In genomic region chr12:15688838-15689237, GRCh38 we compare ENCODE assay signal across 8 cellular contexts.
DNase-seq lines count a peak whose midpoint lies in the region; ATAC-seq and TF ChIP-seq lines count a peak whose summit lies in the region.

No MANE protein-coding gene starts in this region.

- no peak for TF ChIP-seq CTCF in colonic mucosa (IDR thresholded peaks at IDR 0.05)
- TF ChIP-seq CTCF in upper lobe of right lung (IDR thresholded peaks at IDR 0.05): no peak

- no peak overlapping the region for H2BK15ac ChIP-seq in mesenchymal stem cell (ENCODE audit: low read depth, poor library complexity, severe bottlenecking)

- H4K91ac ChIP-seq in mesenchymal stem cell (ENCODE audit: low read length): no peak overlapping the region

- H3K4me3 ChIP-seq in colonic mucosa (no peak overlapping the region), mesenchymal stem cell (ENCODE audit: insufficient read depth in 1 of 2, low read depth in 1 of 2, low read length in 2 of 2) (no peak overlapping the region), upper lobe of right lung (no peak overlapping the region)

- H2BK5ac ChIP-seq in mesenchymal stem cell (ENCODE audit: low read depth, low read length, poor library complexity, severe bottlenecking): no peak overlapping the region

- H3K18ac ChIP-seq in mesenchymal stem cell (ENCODE audit: low read depth in 1 of 2, low read length in 2 of 2): peak overlapping the region; percentile 30 to 63

- H3K23ac ChIP-seq in mesenchymal stem cell (ENCODE audit: low read length in 2 of 2): no peak overlapping the region

- no peak overlapping the region for H2AK5ac ChIP-seq in mesenchymal stem cell (ENCODE audit: low read length, severe bottlenecking)

- H4K8ac ChIP-seq in mesenchymal stem cell (ENCODE audit: low read length): no peak overlapping the region

- peak overlapping the region; percentile 44 for H3K4me2 ChIP-seq in mesenchymal stem cell (ENCODE audit: low read length, poor library complexity, severe bottlenecking)

- DNase-seq in NCI-H2227 (lab: John Stamatoyannopoulos, UW; ENCODE audit: unreplicated experiment): peak; percentile 20
- no peak for DNase-seq in NCI-H2227 treated with DMSO at 0.1 percent for 48 hours (lab: John Stamatoyannopoulos, UW)
- no peak for DNase-seq in colonic mucosa
- no peak for DNase-seq in mesenchymal stem cell
- no peak for DNase-seq in upper lobe of right lung
- no peak for DNase-seq in retina
- no peak for DNase-seq in NCI-H2107 (lab: John Stamatoyannopoulos, UW)

- H3K27me3 ChIP-seq in colonic mucosa (no peaks in the 10 kb centered on the region), mesenchymal stem cell (ENCODE audit: control insufficient read depth in 1 of 2, insufficient read depth in 1 of 2, low read length in 2 of 2) (no peaks in the 10 kb centered on the region), upper lobe of right lung (no peaks in the 10 kb centered on the region)

- H2AFZ ChIP-seq in mesenchymal stem cell (ENCODE audit: low read depth, low read length): no peak overlapping the region

- ATAC-seq in upper lobe of right lung (peak; percentile 46), HG03159 (IDR thresholded peaks at IDR 0.05; ENCODE audit: unreplicated experiment) (no peak)

- H3K4me1 ChIP-seq in colonic mucosa (no peaks in the 10 kb centered on the region), mesenchymal stem cell (ENCODE audit: control insufficient read depth, insufficient read depth, low read depth, low read length) (peaks cover 7% of the 10 kb centered on the region), upper lobe of right lung (peaks cover 35% of the 10 kb centered on the region)

- H3K9ac ChIP-seq in colonic mucosa (ENCODE audit: low read depth in 2 of 2, low read length in 2 of 2) (peak overlapping the region in 1 of 2 donors; percentile 49), mesenchymal stem cell (ENCODE audit: low read length) (peak overlapping the region; percentile 43)

- no peak overlapping the region for H2BK120ac ChIP-seq in mesenchymal stem cell (ENCODE audit: low read depth, low read length)

- H3K36me3 ChIP-seq in colonic mucosa (no peaks in the 10 kb centered on the region), mesenchymal stem cell (ENCODE audit: control insufficient read depth in 1 of 2, insufficient read depth in 2 of 2, low read depth in 1 of 2, low read length in 2 of 2) (no peaks in the 10 kb centered on the region), upper lobe of right lung (no peaks in the 10 kb centered on the region)

- no peak overlapping the region for H3K14ac ChIP-seq in mesenchymal stem cell (ENCODE audit: low read length in 2 of 2)

- peak overlapping the region; percentile 6 to 75 for H2BK12ac ChIP-seq in mesenchymal stem cell (ENCODE audit: low read length in 2 of 2)

- peak overlapping the region; percentile 74 for H3K27ac ChIP-seq in colonic mucosa
- peak overlapping the region; percentile 14 for H3K27ac ChIP-seq in mesenchymal stem cell (ENCODE audit: low read length, poor library complexity, severe bottlenecking)
- peak overlapping the region; percentile 43 for H3K27ac ChIP-seq in upper lobe of right lung

- H3K9me3 ChIP-seq in colonic mucosa (no peaks in the 10 kb centered on the region), mesenchymal stem cell (ENCODE audit: control insufficient read depth, low read length) (no peaks in the 10 kb centered on the region), upper lobe of right lung (no peaks in the 10 kb centered on the region)

- intact Hi-C loops in colonic mucosa (cut with DNase I) (no loop called here), upper lobe of right lung (cut with DNase I) (no loop called here)

- peaks cover 3% of the 10 kb centered on the region for H3K79me1 ChIP-seq in mesenchymal stem cell (replicated peaks; ENCODE audit: low read length, poor library complexity, severe bottlenecking)

- peak overlapping the region in 1 of 2 experiments; percentile 8 for H3K4ac ChIP-seq in mesenchymal stem cell (ENCODE audit: low read depth in 1 of 2, low read length in 2 of 2)

- 84% methylated on average over 4 of the region's 6 CpGs for WGBS in mesenchymal stem cell

Comparison
In these comparisons a context has a peak if more than half of its experiments do, and no peak if none do; other contexts are left out.
1. H3K27ac ChIP-seq: peak in every context shown above with its lines; median percentile 74 in colonic mucosa; 43 in upper lobe of right lung; 14 in mesenchymal stem cell.